8 cellular contexts compared by ENCODE assay signal in genomic region chr1:6460349-6461236, GRCh38. TPM values are rescaled to one million over a fixed set of nuclear protein-coding genes. Genes with fewer than 3 reads are reported as not detected.
DNase-seq lines count a peak whose midpoint lies in the region; ATAC-seq and TF ChIP-seq lines count a peak whose summit lies in the region.

No MANE protein-coding gene starts in this region.

- H3K4me3 Mint-ChIP-seq in activated T-cell treated with anti-CD3 and anti-CD28 coated beads, Interleukin-2, amount 50 U/mL, for 72 hours = peak overlapping the region; percentile 80 to 90

- DNase-seq in NCI-H1048 (lab: John Stamatoyannopoulos, UW) (peak; percentile 82), lower lobe of right lung (no peak), NCI-H2107 treated with DMSO at 0.1 percent for 48 hours (lab: John Stamatoyannopoulos, UW; ENCODE audit: unreplicated experiment) (no peak), MV-4-11 (lab: John Stamatoyannopoulos, UW) (no peak)
- peak; percentile 86 for DNase-seq in activated T-cell treated with anti-CD3 and anti-CD28 coated beads, Interleukin-2, amount 50 U/mL, for 72 hours
- DNase-seq in stimulated activated CD8-positive, alpha-beta memory T cell treated with anti-CD3 and anti-CD28 coated beads, Interleukin-7, amount 100 ng/mL, for 48 hours (ENCODE audit: extremely low read depth in 1 of 2, low read depth in 1 of 2) = peak; percentile 47 to 68

- H3K9me3 Mint-ChIP-seq in activated T-cell treated with anti-CD3 and anti-CD28 coated beads, Interleukin-2, amount 50 U/mL, for 72 hours = no peaks in the 10 kb centered on the region

- H3K4me3 ChIP-seq in lower lobe of right lung = peak overlapping the region; percentile 45

- peak; percentile 81 for ATAC-seq in activated T-cell treated with anti-CD3 and anti-CD28 coated beads, Interleukin-2, amount 50 U/mL, for 72 hours (replicated peaks in 1 of 2)
- ATAC-seq in lower lobe of right lung (peak; percentile 24 to 37), GM21526 (IDR thresholded peaks at IDR 0.05; ENCODE audit: low FRiP score, unreplicated experiment) (no peak), GM18870 (IDR thresholded peaks at IDR 0.05; ENCODE audit: unreplicated experiment) (no peak)

- H3K4me1 ChIP-seq in lower lobe of right lung = no peaks in the 10 kb centered on the region

- peak overlapping the region; percentile 67 for H3K27ac ChIP-seq in lower lobe of right lung

- H3K36me3 ChIP-seq in lower lobe of right lung = peaks cover 9% of the 10 kb centered on the region

- peaks cover 10 to 14% of the 10 kb centered on the region in 2 donors for H3K36me3 Mint-ChIP-seq in activated T-cell treated with anti-CD3 and anti-CD28 coated beads, Interleukin-2, amount 50 U/mL, for 72 hours (ENCODE audit: insufficient read depth in 2 of 2)

- intact Hi-C loops in lower lobe of right lung (cut with DNase I) = no loop called here

- no peaks in the 10 kb centered on the region for H3K9me3 ChIP-seq in lower lobe of right lung

- peaks cover 58% of the 10 kb centered on the region for H3K4me1 Mint-ChIP-seq in activated T-cell treated with anti-CD3 and anti-CD28 coated beads, Interleukin-2, amount 50 U/mL, for 72 hours (ENCODE audit: low read depth)

- TF ChIP-seq CTCF in lower lobe of right lung (IDR thresholded peaks at IDR 0.05) = no peak

- H3K27me3 Mint-ChIP-seq in activated T-cell treated with anti-CD3 and anti-CD28 coated beads, Interleukin-2, amount 50 U/mL, for 72 hours (ENCODE audit: low read depth) = peaks cover 15% of the 10 kb centered on the region

- peaks cover 33% of the 10 kb centered on the region for H3K27me3 ChIP-seq in lower lobe of right lung (ENCODE audit: low read depth)

- peak overlapping the region; percentile 95 for H3K27ac Mint-ChIP-seq in activated T-cell treated with anti-CD3 and anti-CD28 coated beads, Interleukin-2, amount 50 U/mL, for 72 hours

RNA-seq across cellular contexts. Expression of gene TNFRSF25, which starts 5.4 kb away (rescaled TPM):
- 100 to 1,000 TPM in 1 of 2 donors, 10 to 100 TPM in 1; 89.2 to 101 TPM for total RNA-seq in activated T-cell treated with anti-CD3 and anti-CD28 coated beads, Interleukin-2, amount 50 U/mL, for 72 hours
- total RNA-seq in lower lobe of right lung = 8.2 TPM

RNA-seq across cellular contexts. Expression of gene PLEKHG5, which starts 30.9 kb away (rescaled TPM):
- 1 to 10 TPM; 2.6 to 3.2 TPM for total RNA-seq in activated T-cell treated with anti-CD3 and anti-CD28 coated beads, Interleukin-2, amount 50 U/mL, for 72 hours
- total RNA-seq in lower lobe of right lung = 9.5 TPM

RNA-seq across cellular contexts. Expression of gene ESPN, which starts 36.0 kb away (rescaled TPM):
- 1 to 10 TPM; 1.3 to 2.0 TPM for total RNA-seq in activated T-cell treated with anti-CD3 and anti-CD28 coated beads, Interleukin-2, amount 50 U/mL, for 72 hours
- 8.3 TPM for total RNA-seq in lower lobe of right lung

RNA-seq across cellular contexts. Expression of gene HES2, which starts 40.9 kb away (rescaled TPM):
- 1 to 10 TPM in 1 of 2 donors, under 1 TPM in 1; 0.44 to 1.2 TPM for total RNA-seq in activated T-cell treated with anti-CD3 and anti-CD28 coated beads, Interleukin-2, amount 50 U/mL, for 72 hours
- 6.4 TPM for total RNA-seq in lower lobe of right lung

Comparison
In these comparisons a context has a peak if more than half of its experiments do, and no peak if none do; other contexts are left out.
1. DNase-seq: peak in NCI-H1048 (single experiment), activated T-cell treated with anti-CD3 and anti-CD28 coated beads, Interleukin-2, amount 50 U/mL, for 72 hours (2 of 2) and stimulated activated CD8-positive, alpha-beta memory T cell treated with anti-CD3 and anti-CD28 coated beads, Interleukin-7, amount 100 ng/mL, for 48 hours (2 of 2); none in lower lobe of right lung (single experiment), NCI-H2107 treated with DMSO at 0.1 percent for 48 hours (single experiment) and MV-4-11 (single experiment).
2. ATAC-seq: peak in activated T-cell treated with anti-CD3 and anti-CD28 coated beads, Interleukin-2, amount 50 U/mL, for 72 hours (2 of 2) and lower lobe of right lung (2 of 2); none in GM21526 (single experiment) and GM18870 (single experiment).